Comparison of ENCODE assay signal across 6 cellular contexts in the genomic region with DNA sequence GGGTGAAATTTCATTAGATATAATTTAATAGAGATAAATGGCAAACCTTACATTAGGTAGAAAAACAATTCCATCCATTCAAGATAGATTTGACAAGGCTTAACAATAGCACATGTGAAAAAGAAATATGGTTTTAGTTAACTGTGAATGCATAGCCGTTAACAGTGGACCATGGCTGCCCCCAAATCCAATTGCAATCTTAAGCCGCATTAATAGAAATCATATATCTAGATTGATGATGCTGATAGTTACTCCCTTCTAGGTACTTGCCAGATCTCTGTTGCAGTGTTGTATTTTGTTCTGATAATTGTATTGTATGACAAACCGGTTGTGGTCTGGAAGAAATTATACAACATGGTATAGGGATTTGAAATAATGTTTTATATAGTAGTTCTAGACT.
"Had no signal": no experiment of that assay in that cellular context is flagged by ENCODE, and none has a peak within 500 bp of the region (broad histone marks: within the 10 kb centered on the region; RNA-seq: fewer than 3 reads in every experiment).

No MANE protein-coding gene starts in this region.

- ATAC-seq: GM23338, K562 had no signal

- DNase-seq: H9, HCEC 1CT, IMR-90, KG1 had no signal
